ENCODE assay signal across 20 cellular contexts in the genomic region with DNA sequence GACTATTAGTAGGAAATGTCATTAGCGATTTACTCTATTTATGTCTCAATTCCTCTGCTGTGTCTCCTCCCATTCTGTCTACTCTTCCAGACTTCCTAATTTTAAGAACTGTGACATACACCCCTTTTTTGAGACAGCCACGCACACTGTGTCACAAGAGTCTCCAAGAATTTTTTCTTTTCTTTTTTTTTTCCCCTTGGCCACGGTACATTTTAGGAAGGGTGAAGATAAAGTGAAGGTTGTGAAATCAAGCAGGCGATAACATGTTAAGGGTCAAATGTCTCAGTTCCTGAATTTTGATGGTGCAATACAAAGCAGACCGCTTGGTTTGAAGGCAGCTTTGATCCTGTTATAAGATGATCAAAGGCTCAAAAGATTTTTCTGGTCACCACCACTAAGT. TPM values are rescaled to one million over a fixed set of nuclear protein-coding genes. Genes with fewer than 3 reads are reported as not detected.
DNase-seq lines count a peak whose midpoint lies in the region; ATAC-seq and TF ChIP-seq lines count a peak whose summit lies in the region.
"Had no signal": no experiment of that assay in that cellular context is flagged by ENCODE, and none has a peak within 500 bp of the region (broad histone marks: within the 10 kb centered on the region; RNA-seq: fewer than 3 reads in every experiment).

No MANE protein-coding gene starts in this region.

- H3K4me3 ChIP-seq in right cardiac atrium (ENCODE audit: low read length) (no peak overlapping the region), thoracic aorta (no peak overlapping the region)
- H3K4me3 ChIP-seq: tibial artery had no signal

- H3K27me3 ChIP-seq in right cardiac atrium (ENCODE audit: control insufficient read depth, insufficient read depth) (no peaks in the 10 kb centered on the region), thoracic aorta (replicated peaks; ENCODE audit: insufficient read depth) (no peaks in the 10 kb centered on the region)
- H3K27me3 ChIP-seq: brain microvascular endothelial cell, tibial artery had no signal

- no peaks in the 10 kb centered on the region for H3K4me1 ChIP-seq in right cardiac atrium (ENCODE audit: control insufficient read depth, insufficient read depth, low read length)
- H3K4me1 ChIP-seq in thoracic aorta (ENCODE audit: control insufficient read depth in 1 of 2, low read depth in 2 of 2) = no peaks in the 10 kb centered on the region
- H3K4me1 ChIP-seq: tibial artery had no signal

- intact Hi-C loops in right cardiac atrium (cut with DNase I) = no loop called here

- H3K27ac ChIP-seq in right cardiac atrium (ENCODE audit: low read length) = no peak overlapping the region
- no peak overlapping the region for H3K27ac ChIP-seq in thoracic aorta
- H3K27ac ChIP-seq: brain microvascular endothelial cell, tibial artery had no signal

- no peaks in the 10 kb centered on the region for H3K9me3 ChIP-seq in right cardiac atrium (ENCODE audit: control insufficient read depth, low read length)
- no peaks in the 10 kb centered on the region for H3K9me3 ChIP-seq in thoracic aorta
- H3K9me3 ChIP-seq: tibial artery had no signal

- DNase-seq in SIG-M5 treated with dmso at 0.1 percent for 504 hours (lab: John Stamatoyannopoulos, UW; ENCODE audit: unreplicated experiment) = peak; percentile 95
- no peak for DNase-seq in SIG-M5 (lab: John Stamatoyannopoulos, UW)
- DNase-seq in SKM-1 treated with dmso at 0.1 percent for 144 hours (lab: John Stamatoyannopoulos, UW; ENCODE audit: unreplicated experiment) = peak; percentile 86
- DNase-seq in right cardiac atrium = no peak
- no peak for DNase-seq in thoracic aorta (ENCODE audit: low spot score)
- DNase-seq: activated CD8-positive, alpha-beta memory T cell treated with anti-CD3 and anti-CD28 coated beads, Interleukin-2, amount 50 U/mL, for 4 hours; activated naive CD4-positive, alpha-beta T cell treated with anti-CD3 and anti-CD28 coated beads for 36 hours; brain microvascular endothelial cell; NCI-H1048; NCI-H2227 treated with DMSO at 0.1 percent for 48 hours; PC-3; stimulated activated CD4-positive, alpha-beta T cell treated with anti-CD3 and anti-CD28 coated beads, Interleukin-2, amount 100 ng/mL, for 24 hours; tibial artery had no signal

- ATAC-seq in right cardiac atrium = peak; percentile 66 to 83
- ATAC-seq in thoracic aorta (ENCODE audit: insufficient number of reproducible peaks, low FRiP score, low read depth) = peak; percentile 48
- ATAC-seq in HG02610 (IDR thresholded peaks at IDR 0.05; ENCODE audit: unreplicated experiment) = no peak
- no peak for ATAC-seq in HG02840 (IDR thresholded peaks at IDR 0.05; ENCODE audit: low FRiP score, unreplicated experiment)
- ATAC-seq in GM18909 (IDR thresholded peaks at IDR 0.05; ENCODE audit: poor library complexity, unreplicated experiment) = no peak
- ATAC-seq: activated CD4-positive, CD25-positive, alpha-beta regulatory T cell treated with anti-CD3 and anti-CD28 coated beads, Interleukin-2, amount 50 U/mL, for 24 hours; PC-3 had no signal

- 45% methylated on average over 5 of the region's 5 CpGs for WGBS in right cardiac atrium

- no peak for TF ChIP-seq CTCF in thoracic aorta (IDR thresholded peaks at IDR 0.05)

- H3K36me3 ChIP-seq in thoracic aorta = no peaks in the 10 kb centered on the region
- H3K36me3 ChIP-seq: brain microvascular endothelial cell, tibial artery had no signal

RNA-seq across cellular contexts. Expression of a gene that starts 4.3 kb away (rescaled TPM):
- total RNA-seq in right cardiac atrium = under 1 TPM; 0.60 to 0.81 (median 0.75) TPM
- 0.27 TPM for polyA plus RNA-seq in right cardiac atrium
- 1 to 10 TPM; 1.4 to 2.8 TPM for total RNA-seq in thoracic aorta
- total RNA-seq: activated naive CD4-positive, alpha-beta T cell treated with anti-CD3 and anti-CD28 coated beads for 36 hours; kidney epithelial cell; T-helper 1 cell treated with Interleukin-12 subunit alpha and Interleukin-12 subunit beta and Interleukin-4 antibody, amounts not matched to agents 30 ng/mL and 1 ng/mL, for 36 hours had no signal

RNA-seq across cellular contexts. Expression of a gene that starts 11.2 kb away (rescaled TPM):
- total RNA-seq in right cardiac atrium = not detected
- 0.07 TPM for polyA plus RNA-seq in right cardiac atrium
- 1 to 10 TPM in 1 of 2 donors, not detected in 1; 2.8 TPM for total RNA-seq in thoracic aorta
- total RNA-seq: activated naive CD4-positive, alpha-beta T cell treated with anti-CD3 and anti-CD28 coated beads for 36 hours; glomerular endothelial cell; kidney epithelial cell; PC-3; T-helper 1 cell treated with Interleukin-12 subunit alpha and Interleukin-12 subunit beta and Interleukin-4 antibody, amounts not matched to agents 30 ng/mL and 1 ng/mL, for 36 hours had no signal

RNA-seq across cellular contexts. Expression of a gene that starts 37.6 kb away (rescaled TPM):
- total RNA-seq in right cardiac atrium = 10 to 100 TPM in 2 of 4 donors, 1 to 10 TPM in 2; 4.8 to 14.9 (median 10.8) TPM
- 2.4 TPM for polyA plus RNA-seq in right cardiac atrium
- 10 to 100 TPM; 22.6 to 24.3 TPM for total RNA-seq in thoracic aorta
- total RNA-seq: activated naive CD4-positive, alpha-beta T cell treated with anti-CD3 and anti-CD28 coated beads for 36 hours had no signal

RNA-seq across cellular contexts. Expression of a gene that starts 45.1 kb away (rescaled TPM):
- total RNA-seq in right cardiac atrium = 100 to 1,000 TPM; 212 to 302 (median 279) TPM
- polyA plus RNA-seq in right cardiac atrium = 208 TPM
- 100 to 1,000 TPM in 1 of 2 donors, 10 to 100 TPM in 1; 86.1 to 114 TPM for total RNA-seq in thoracic aorta

Comparison
In these comparisons a context has a peak if more than half of its experiments do, and no peak if none do; other contexts are left out.
1. DNase-seq: peak in SIG-M5 treated with dmso at 0.1 percent for 504 hours (single experiment) and SKM-1 treated with dmso at 0.1 percent for 144 hours (single experiment); none in SIG-M5 (single experiment), right cardiac atrium (0 of 3) and thoracic aorta (single experiment).
2. ATAC-seq: peak in right cardiac atrium (2 of 2) and thoracic aorta (single experiment); none in HG02610 (single experiment), HG02840 (single experiment) and GM18909 (single experiment).